9 cellular contexts compared by ENCODE assay signal in the genomic region with DNA sequence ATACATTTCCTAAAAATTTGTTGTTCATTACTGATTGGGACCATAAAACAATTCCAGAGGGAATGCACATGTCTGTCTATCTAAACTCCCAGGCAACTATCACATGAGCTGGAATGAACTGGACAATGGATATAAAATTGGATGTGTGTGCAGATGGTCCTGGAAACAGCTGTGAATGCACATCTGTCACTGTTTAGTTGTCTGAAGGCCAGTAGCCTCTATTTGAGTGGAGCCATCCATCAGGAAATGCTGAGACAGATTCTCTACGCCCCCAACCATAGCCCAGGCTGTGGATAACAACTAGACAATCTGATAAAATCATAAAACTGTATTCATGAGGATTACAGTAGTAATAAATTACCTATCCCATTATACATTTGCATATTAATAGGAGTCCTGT.
"Had no signal": no experiment of that assay in that cellular context is flagged by ENCODE, and none has a peak within 500 bp of the region (broad histone marks: within the 10 kb centered on the region; RNA-seq: fewer than 3 reads in every experiment).

No MANE protein-coding gene starts in this region.

- H2AFZ ChIP-seq: GM23248 had no signal

- H3K9me3 Mint-ChIP-seq: HFFc6 had no signal

- H3K9me3 ChIP-seq: HAP-1 had no signal

- DNase-seq: GM23248, GOT3, H7, HFFc6, IMR-90, KG1 had no signal

- H3K4me1 ChIP-seq: HAP-1 had no signal

- H3K9ac ChIP-seq: GM23248 had no signal

- H3K36me3 ChIP-seq: HAP-1 had no signal

- H3K27ac ChIP-seq: GM23248 had no signal

- H3K4me3 Mint-ChIP-seq: HFFc6 had no signal

- H3K27ac Mint-ChIP-seq: HFFc6 had no signal

- H3K4me3 ChIP-seq: GM23248, HAP-1, K562 had no signal

- ATAC-seq: HCT116, K562 had no signal
